ENCODE assay signal across 9 cellular contexts in the genomic region with DNA sequence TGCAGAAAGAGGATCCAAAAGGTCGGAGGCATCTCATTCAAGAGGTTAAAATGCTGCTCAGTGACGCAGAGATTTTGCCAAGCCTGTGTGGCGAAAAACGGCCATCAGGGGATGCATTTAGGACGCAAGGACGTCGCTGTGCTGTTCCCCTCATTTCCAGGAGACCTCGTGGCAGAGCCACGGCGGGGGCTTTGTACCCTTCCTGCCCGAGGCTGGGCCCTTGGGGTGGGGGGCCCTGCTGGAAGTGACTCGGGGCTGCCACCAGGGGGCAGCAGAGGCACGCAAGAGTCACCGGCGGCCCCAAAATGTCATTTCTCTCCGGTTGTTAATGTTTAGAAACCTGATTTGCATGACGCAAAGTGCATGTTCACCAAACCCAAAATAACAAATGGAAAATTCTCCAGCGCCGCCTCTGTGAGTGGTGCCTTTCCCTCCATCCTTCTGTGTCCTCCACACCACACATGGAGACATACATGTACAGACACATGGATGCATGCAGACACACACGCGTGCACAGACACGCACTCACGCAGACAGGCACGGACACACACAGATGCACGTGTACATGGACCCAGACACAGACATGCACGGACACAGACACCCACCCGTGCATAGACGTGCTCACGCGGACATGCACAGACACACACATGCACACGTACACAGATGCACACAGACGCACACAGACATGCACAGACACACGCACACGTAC. TPM values are rescaled to one million over a fixed set of nuclear protein-coding genes. Genes with fewer than 3 reads are reported as not detected.
A peak's percentile ranks its signal among the peaks of the same experiment; 100 is the strongest.
DNase-seq lines count a peak whose midpoint lies in the region; ATAC-seq, FAIRE-seq and TF ChIP-seq lines count a peak whose summit lies in the region.
"Had no signal": no experiment of that assay in that cellular context is flagged by ENCODE, and none has a peak within 500 bp of the region (broad histone marks: within the 10 kb centered on the region; RNA-seq: fewer than 3 reads in every experiment).

No MANE protein-coding gene starts in this region.

- POLR2A ChIA-PET in activated CD4-positive, alpha-beta T cell treated with anti-CD3 and anti-CD28 coated beads, Interleukin-2, amount 10 ng/mL, durations not matched to agents 7 days and 5 days (lab: Charles Lee): no interaction called here

- no peaks in the 10 kb centered on the region for H3K4me1 Mint-ChIP-seq in activated CD4-positive, alpha-beta T cell treated with anti-CD3 and anti-CD28 coated beads, Interleukin-2, amount 10 ng/mL, durations not matched to agents 7 days and 5 days

- no peak overlapping the region for H3K27ac Mint-ChIP-seq in activated CD4-positive, alpha-beta T cell treated with anti-CD3 and anti-CD28 coated beads, Interleukin-2, amount 10 ng/mL, durations not matched to agents 7 days and 5 days
- H3K27ac Mint-ChIP-seq: T-helper 1 cell treated with Interleukin-12 subunit alpha and Interleukin-12 subunit beta and Interleukin-4 antibody, amounts not matched to agents 30 μg/mL and 1 μg/mL, for 36 hours had no signal

- TF ChIP-seq CTCF in mucosa of descending colon (IDR thresholded peaks at IDR 0.05): peak; percentile 92

- peaks cover 8% of the 10 kb centered on the region for H3K9me3 Mint-ChIP-seq in activated CD4-positive, alpha-beta T cell treated with anti-CD3 and anti-CD28 coated beads, Interleukin-2, amount 10 ng/mL, durations not matched to agents 7 days and 5 days

- DNase-seq in COLO829 (ENCODE audit: low spot score): peak; percentile 20
- DNase-seq in HTR-8/SVneo (ENCODE audit: insufficient read length, low spot score): peak; percentile 57
- peak; percentile 17 for DNase-seq in activated CD4-positive, alpha-beta T cell treated with anti-CD3 and anti-CD28 coated beads, Interleukin-2, amount 10 ng/mL, durations not matched to agents 7 days and 5 days
- DNase-seq in epidermal melanocyte (ENCODE audit: insufficient read length, low spot score): peak; percentile 33
- DNase-seq in mucosa of descending colon: peak in 2 of 3 donors; percentile 28 to 50
- peak; percentile 77 for DNase-seq in superior temporal gyrus (ENCODE audit: extremely low spot score)
- no peak for DNase-seq in NCI-H2081 treated with DMSO at 0.1 percent for 48 hours (lab: John Stamatoyannopoulos, UW)
- DNase-seq in NCI-H2107 (lab: John Stamatoyannopoulos, UW): no peak

- no peak overlapping the region for H3K4me3 ChIP-seq in mucosa of descending colon

- CTCF ChIA-PET in activated CD4-positive, alpha-beta T cell treated with anti-CD3 and anti-CD28 coated beads, Interleukin-2, amount 10 ng/mL, durations not matched to agents 7 days and 5 days (lab: Charles Lee): no interaction called here

- no peak overlapping the region for H3K4me3 Mint-ChIP-seq in activated CD4-positive, alpha-beta T cell treated with anti-CD3 and anti-CD28 coated beads, Interleukin-2, amount 10 ng/mL, durations not matched to agents 7 days and 5 days
- H3K4me3 Mint-ChIP-seq: T-helper 1 cell treated with Interleukin-12 subunit alpha and Interleukin-12 subunit beta and Interleukin-4 antibody, amounts not matched to agents 30 μg/mL and 1 μg/mL, for 36 hours had no signal

- no peaks in the 10 kb centered on the region for H3K36me3 ChIP-seq in mucosa of descending colon (ENCODE audit: low read depth)

- H3K4me1 ChIP-seq in mucosa of descending colon (ENCODE audit: low read depth): no peaks in the 10 kb centered on the region

- no peaks in the 10 kb centered on the region for H3K27me3 Mint-ChIP-seq in activated CD4-positive, alpha-beta T cell treated with anti-CD3 and anti-CD28 coated beads, Interleukin-2, amount 10 ng/mL, durations not matched to agents 7 days and 5 days

- peak; percentile 56 for ATAC-seq in mucosa of descending colon

- H3K36me3 Mint-ChIP-seq in activated CD4-positive, alpha-beta T cell treated with anti-CD3 and anti-CD28 coated beads, Interleukin-2, amount 10 ng/mL, durations not matched to agents 7 days and 5 days (ENCODE audit: low read depth): no peaks in the 10 kb centered on the region

- no peak for FAIRE-seq in HTR-8/SVneo (lab: Jason Lieb, UNC)

- intact Hi-C loops in mucosa of descending colon (cut with DNase I, micrococcal nuclease): loop anchor here in 1 of 2 donors (10.0 kb wide), 1 partner anchor 288 kb away; no protein-coding TSS in a partner anchor

- H3K9me3 ChIP-seq in mucosa of descending colon: peaks cover 5% of the 10 kb centered on the region

RNA-seq across cellular contexts. Expression of a gene that starts 51.0 kb away (rescaled TPM):
- total RNA-seq in activated CD4-positive, alpha-beta T cell treated with anti-CD3 and anti-CD28 coated beads, Interleukin-2, amount 10 ng/mL, durations not matched to agents 7 days and 5 days: not detected
- not detected for total RNA-seq in mucosa of descending colon

Comparison
In these comparisons a context has a peak if more than half of its experiments do, and no peak if none do; other contexts are left out.
1. DNase-seq: peak in COLO829 (single experiment), HTR-8/SVneo (single experiment), activated CD4-positive, alpha-beta T cell treated with anti-CD3 and anti-CD28 coated beads, Interleukin-2, amount 10 ng/mL, durations not matched to agents 7 days and 5 days (single experiment), epidermal melanocyte (single experiment), mucosa of descending colon (2 of 3) and superior temporal gyrus (single experiment); none in NCI-H2081 treated with DMSO at 0.1 percent for 48 hours (single experiment) and NCI-H2107 (single experiment).